Comparison of ENCODE assay signal across 15 cellular contexts in the genomic region with DNA sequence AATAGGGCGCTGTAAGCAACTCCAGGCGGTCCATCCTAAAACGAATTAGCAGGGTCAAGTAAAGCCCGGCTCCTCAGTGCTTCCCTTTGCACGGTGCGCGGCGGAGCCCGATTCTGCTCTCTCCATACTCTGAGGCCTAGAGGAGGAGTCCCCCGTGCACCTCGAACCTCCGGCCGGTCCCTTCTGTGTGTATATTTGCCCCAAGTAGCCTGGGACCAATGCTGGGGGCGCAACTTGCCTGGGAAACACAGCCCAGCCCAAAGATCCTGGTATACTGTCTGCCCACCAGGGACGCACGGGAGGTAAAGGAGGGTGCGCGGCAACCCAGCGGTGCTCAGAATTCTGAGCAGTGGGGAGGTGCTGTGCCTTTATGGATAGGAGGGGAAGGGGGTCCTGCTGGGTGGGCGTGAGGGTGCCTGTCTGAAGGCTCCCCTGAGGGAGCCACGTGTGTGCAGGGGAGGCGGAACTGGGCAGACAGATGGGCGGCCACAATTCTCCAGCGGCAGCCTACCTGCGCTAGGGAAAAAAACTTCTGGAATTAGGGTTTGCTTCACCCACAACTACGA. TPM values are rescaled to one million over a fixed set of nuclear protein-coding genes. Genes with fewer than 3 reads are reported as not detected.
DNase-seq lines count a peak whose midpoint lies in the region; ATAC-seq and TF ChIP-seq lines count a peak whose summit lies in the region.
"Had no signal": no experiment of that assay in that cellular context is flagged by ENCODE, and none has a peak within 500 bp of the region (broad histone marks: within the 10 kb centered on the region; RNA-seq: fewer than 3 reads in every experiment).

No MANE protein-coding gene starts in this region.

- in situ Hi-C loops in GM13977 (cut with MboI; ENCODE audit: low pct_unique_long_range_greater_than_20kb, low sequenced_read_pairs, unreplicated experiment) = no loop called here

- H3K9me3 Mint-ChIP-seq in CD4-positive, alpha-beta T cell = no peaks in the 10 kb centered on the region
- no peaks in the 10 kb centered on the region for H3K9me3 Mint-ChIP-seq in activated T-helper 17 cell treated with anti-CD3 and anti-CD28 coated beads, Interleukin-2, amount 50 U/mL, for 72 hours
- peaks cover 0 to 2% (median 0%) of the 10 kb centered on the region in 11 donors for H3K9me3 Mint-ChIP-seq in naive thymus-derived CD4-positive, alpha-beta T cell
- H3K9me3 Mint-ChIP-seq: activated T-helper 1 cell treated with anti-CD3 and anti-CD28 coated beads, Interleukin-12 subunit alpha, Interleukin-12 subunit beta, Interleukin-2, Interleukin-4 antibody, amounts not matched to agents 30 ng/mL and 10 ng/mL and 1 ng/mL, durations not matched to agents 14 hours and 24 hours and 36 hours; natural killer cell had no signal

- peak overlapping the region; percentile 87 for H3K4me3 Mint-ChIP-seq in CD4-positive, alpha-beta T cell
- peak overlapping the region; percentile 49 for H3K4me3 Mint-ChIP-seq in activated T-helper 17 cell treated with anti-CD3 and anti-CD28 coated beads, Interleukin-2, amount 50 U/mL, for 72 hours
- H3K4me3 Mint-ChIP-seq in naive thymus-derived CD4-positive, alpha-beta T cell = peak overlapping the region; percentile 40 to 89 (median 76)
- H3K4me3 Mint-ChIP-seq: natural killer cell had no signal

- H3K4me1 ChIP-seq in naive thymus-derived CD4-positive, alpha-beta T cell (ENCODE audit: control insufficient read depth in 2 of 2, insufficient read depth in 2 of 2, low read length in 2 of 2) = peaks cover 8 to 23% of the 10 kb centered on the region in 2 donors

- intact Hi-C loops in CD4-positive, alpha-beta T cell (cut with DNase I, micrococcal nuclease) = loop anchor here (1.0 to 5.0 kb wide), 3 partner anchors 25 to 154 kb away; no protein-coding TSS in a partner anchor
- intact Hi-C loops in naive thymus-derived CD4-positive, alpha-beta T cell (cut with micrococcal nuclease) = loop anchor here (1.0 to 5.0 kb wide), 6 partner anchors 10 to 191 kb away; no protein-coding TSS in a partner anchor

- POLR2A ChIA-PET in CD4-positive, alpha-beta T cell (lab: Charles Lee) = interaction anchor here (0.7 to 2.3 kb wide), 6 partner anchors 10 to 155 kb away, joined by 3 to 17 read pairs (median 4); no protein-coding TSS in a partner anchor
- POLR2A ChIA-PET in naive thymus-derived CD4-positive, alpha-beta T cell (lab: Charles Lee) = interaction anchor here (0.8 to 1.6 kb wide), 2 partner anchors 80 to 141 kb away, joined by 3 to 4 read pairs; no protein-coding TSS in a partner anchor

- no peaks in the 10 kb centered on the region for H3K36me3 Mint-ChIP-seq in CD4-positive, alpha-beta T cell (ENCODE audit: low read depth)
- H3K36me3 Mint-ChIP-seq in activated T-helper 17 cell treated with anti-CD3 and anti-CD28 coated beads, Interleukin-2, amount 50 U/mL, for 72 hours (ENCODE audit: low read depth) = peaks cover 9% of the 10 kb centered on the region
- H3K36me3 Mint-ChIP-seq in naive thymus-derived CD4-positive, alpha-beta T cell = peaks cover 0 to 8% (median 7%) of the 10 kb centered on the region in 5 donors
- H3K36me3 Mint-ChIP-seq: natural killer cell had no signal

- peaks cover 64% of the 10 kb centered on the region for H3K27me3 ChIP-seq in CD4-positive, alpha-beta T cell (ENCODE audit: control insufficient read depth, insufficient read depth, low read length)
- H3K27me3 ChIP-seq in naive thymus-derived CD4-positive, alpha-beta T cell (ENCODE audit: control insufficient read depth in 2 of 2, insufficient read depth in 2 of 2, low read length in 2 of 2) = peaks cover 0 to 11% of the 10 kb centered on the region in 2 donors

- H3K4me1 Mint-ChIP-seq in CD4-positive, alpha-beta T cell (ENCODE audit: low read depth) = peaks cover 32% of the 10 kb centered on the region
- H3K4me1 Mint-ChIP-seq in activated T-helper 17 cell treated with anti-CD3 and anti-CD28 coated beads, Interleukin-2, amount 50 U/mL, for 72 hours = peaks cover 12% of the 10 kb centered on the region
- H3K4me1 Mint-ChIP-seq in naive thymus-derived CD4-positive, alpha-beta T cell = peaks cover 18 to 40% (median 24%) of the 10 kb centered on the region in 7 donors

- H3K9me3 ChIP-seq in CD4-positive, alpha-beta T cell (ENCODE audit: control insufficient read depth, low read length) = no peaks in the 10 kb centered on the region
- H3K9me3 ChIP-seq in naive thymus-derived CD4-positive, alpha-beta T cell (ENCODE audit: control insufficient read depth in 2 of 3, low read length in 3 of 3) = no peaks in the 10 kb centered on the region
- H3K9me3 ChIP-seq: body of pancreas had no signal

- H3K27ac Mint-ChIP-seq in CD4-positive, alpha-beta T cell = no peak overlapping the region
- no peak overlapping the region for H3K27ac Mint-ChIP-seq in activated T-helper 17 cell treated with anti-CD3 and anti-CD28 coated beads, Interleukin-2, amount 50 U/mL, for 72 hours
- no peak overlapping the region for H3K27ac Mint-ChIP-seq in naive thymus-derived CD4-positive, alpha-beta T cell
- H3K27ac Mint-ChIP-seq: activated CD4-positive, alpha-beta T cell treated with anti-CD3 and anti-CD28 coated beads for 36 hours; activated T-helper 1 cell treated with anti-CD3 and anti-CD28 coated beads, Interleukin-12 subunit alpha, Interleukin-12 subunit beta, Interleukin-2, Interleukin-4 antibody, amounts not matched to agents 30 ng/mL and 10 ng/mL and 1 ng/mL, durations not matched to agents 14 hours and 24 hours and 36 hours; natural killer cell had no signal

- peak overlapping the region; percentile 39 for H3K4me3 ChIP-seq in naive thymus-derived CD4-positive, alpha-beta T cell (ENCODE audit: low read length)
- H3K4me3 ChIP-seq in coronary artery = no peak overlapping the region
- H3K4me3 ChIP-seq: body of pancreas had no signal

- CTCF ChIA-PET in CD4-positive, alpha-beta T cell (lab: Charles Lee) = interaction anchor here (0.6 to 1.5 kb wide), 7 partner anchors 26 to 750 kb away, joined by 3 to 20 read pairs (median 5); partner anchors contain the start of gene GP1BB
- CTCF ChIA-PET in naive thymus-derived CD4-positive, alpha-beta T cell (lab: Charles Lee) = interaction anchor here (0.7 to 2.2 kb wide), 10 partner anchors 9 to 194 kb away, joined by 3 to 19 read pairs (median 3); no protein-coding TSS in a partner anchor

- peaks cover 66% of the 10 kb centered on the region for H3K27me3 Mint-ChIP-seq in CD4-positive, alpha-beta T cell
- H3K27me3 Mint-ChIP-seq in activated T-helper 17 cell treated with anti-CD3 and anti-CD28 coated beads, Interleukin-2, amount 50 U/mL, for 72 hours = peaks cover 42% of the 10 kb centered on the region
- peaks cover 37 to 66% (median 51%) of the 10 kb centered on the region in 5 donors for H3K27me3 Mint-ChIP-seq in naive thymus-derived CD4-positive, alpha-beta T cell

- no peak for DNase-seq in CD4-positive, alpha-beta T cell
- peak; percentile 59 for DNase-seq in GM13977 (ENCODE audit: low spot score)
- DNase-seq in naive thymus-derived CD4-positive, alpha-beta T cell = no peak
- DNase-seq in coronary artery (ENCODE audit: low spot score) = no peak
- DNase-seq in SKM-1 (lab: John Stamatoyannopoulos, UW; ENCODE audit: unreplicated experiment) = no peak
- DNase-seq in HK-2 (ENCODE audit: unreplicated experiment) = no peak
- DNase-seq: natural killer cell, NCI-H510A had no signal

- TF ChIP-seq CTCF in CD4-positive, alpha-beta T cell (IDR thresholded peaks at IDR 0.05) = no peak
- TF ChIP-seq CTCF in GM13977 (IDR thresholded peaks at IDR 0.05; ENCODE audit: extremely low read depth, insufficient read depth, missing control alignments) (no peak), coronary artery (IDR thresholded peaks at IDR 0.05) (no peak)

- no peak for ATAC-seq in CD4-positive, alpha-beta T cell (ENCODE audit: poor library complexity)
- no peak for ATAC-seq in activated T-helper 17 cell treated with anti-CD3 and anti-CD28 coated beads, Interleukin-2, amount 50 U/mL, for 72 hours (replicated peaks)
- no peak for ATAC-seq in naive thymus-derived CD4-positive, alpha-beta T cell
- no peak for ATAC-seq in HG02981 (IDR thresholded peaks at IDR 0.05; ENCODE audit: unreplicated experiment)

- no peak overlapping the region for H3K27ac ChIP-seq in CD4-positive, alpha-beta T cell (ENCODE audit: low read depth, low read length)
- H3K27ac ChIP-seq in naive thymus-derived CD4-positive, alpha-beta T cell (ENCODE audit: low read depth, low read length) = no peak overlapping the region
- no peak overlapping the region for H3K27ac ChIP-seq in coronary artery
- H3K27ac ChIP-seq: body of pancreas, PC-9 had no signal

- H3K36me3 ChIP-seq in naive thymus-derived CD4-positive, alpha-beta T cell (ENCODE audit: control insufficient read depth in 2 of 3, insufficient read depth in 3 of 3, low read length in 3 of 3) = no peaks in the 10 kb centered on the region

RNA-seq across cellular contexts. Expression of gene TBX1, which starts 4.8 kb away (rescaled TPM):
- not detected for total RNA-seq in CD4-positive, alpha-beta T cell
- total RNA-seq in activated T-helper 17 cell treated with anti-CD3 and anti-CD28 coated beads, Interleukin-2, amount 50 U/mL, for 72 hours = not detected
- under 1 TPM in 1 of 5 experiments, not detected in 4; 0.22 TPM for total RNA-seq in naive thymus-derived CD4-positive, alpha-beta T cell
- polyA plus RNA-seq in naive thymus-derived CD4-positive, alpha-beta T cell = not detected
- total RNA-seq: activated CD4-positive, alpha-beta T cell treated with anti-CD3 and anti-CD28 coated beads for 36 hours had no signal

RNA-seq across cellular contexts. Expression of gene GP1BB, which starts 32.5 kb away (rescaled TPM):
- under 1 TPM in 1 of 2 experiments, not detected in 1; 0.22 TPM for total RNA-seq in CD4-positive, alpha-beta T cell
- total RNA-seq in activated T-helper 17 cell treated with anti-CD3 and anti-CD28 coated beads, Interleukin-2, amount 50 U/mL, for 72 hours = not detected
- total RNA-seq in naive thymus-derived CD4-positive, alpha-beta T cell = 1 to 10 TPM in 1 of 5 experiments, under 1 TPM in 1, not detected in 3; 0.40 to 3.0 TPM
- polyA plus RNA-seq in naive thymus-derived CD4-positive, alpha-beta T cell = not detected
- total RNA-seq: activated CD4-positive, alpha-beta T cell treated with anti-CD3 and anti-CD28 coated beads for 36 hours; activated T-helper 1 cell treated with anti-CD3 and anti-CD28 coated beads, Interleukin-12 subunit alpha, Interleukin-12 subunit beta, Interleukin-2, Interleukin-4 antibody, amounts not matched to agents 30 ng/mL and 10 ng/mL and 1 ng/mL, durations not matched to agents 14 hours and 24 hours and 36 hours; HT1080 had no signal

RNA-seq across cellular contexts. Expression of gene SEPTIN5, which starts 41.5 kb away (rescaled TPM):
- under 1 TPM; 0.71 to 0.75 TPM for total RNA-seq in CD4-positive, alpha-beta T cell
- under 1 TPM; 0.41 to 0.42 TPM for total RNA-seq in activated T-helper 17 cell treated with anti-CD3 and anti-CD28 coated beads, Interleukin-2, amount 50 U/mL, for 72 hours
- 1 to 10 TPM in 1 of 5 experiments, under 1 TPM in 2, not detected in 2; 0.22 to 4.2 (median 0.66) TPM for total RNA-seq in naive thymus-derived CD4-positive, alpha-beta T cell
- polyA plus RNA-seq in naive thymus-derived CD4-positive, alpha-beta T cell = under 1 TPM in 1 of 2 donors, not detected in 1; 0.32 TPM
